8 cellular contexts compared by ENCODE assay signal in the genomic region with DNA sequence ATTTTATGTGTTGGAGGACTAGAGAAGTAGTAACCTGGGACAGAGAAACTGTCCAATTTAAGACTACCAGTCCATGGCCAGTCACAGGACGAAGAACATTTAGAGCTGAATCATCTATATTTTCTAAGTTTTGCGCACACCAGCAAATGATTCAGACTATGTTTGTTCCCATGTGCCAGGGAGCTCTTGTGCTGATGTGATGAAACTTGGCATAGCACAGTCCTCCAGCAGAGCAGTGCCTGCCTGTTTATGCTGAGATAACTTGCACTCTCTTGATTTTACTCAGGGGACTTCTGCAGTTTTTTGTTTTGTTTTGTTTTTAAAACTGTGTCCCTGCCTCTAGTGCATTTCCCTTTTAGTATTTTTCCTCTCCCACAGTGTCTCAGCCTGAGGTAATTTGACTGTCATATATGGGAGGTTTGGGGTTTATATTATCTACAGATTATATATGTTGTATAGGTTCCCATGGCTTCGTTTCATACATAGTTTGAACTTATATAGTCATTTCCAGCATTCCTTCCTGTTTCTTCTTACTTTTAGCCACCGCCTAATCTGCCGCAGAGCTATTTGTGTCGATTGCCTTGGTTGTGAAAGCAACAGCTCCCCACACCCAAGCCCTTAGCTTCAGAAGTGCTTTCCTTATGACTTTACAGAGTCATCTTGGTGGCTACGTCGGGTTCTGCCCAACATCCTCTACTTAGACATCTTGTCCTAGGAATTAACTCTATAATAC. TPM values are rescaled to one million over a fixed set of nuclear protein-coding genes. Genes with fewer than 3 reads are reported as not detected.
DNase-seq lines count a peak whose midpoint lies in the region; ATAC-seq lines count a peak whose summit lies in the region.

No MANE protein-coding gene starts in this region.

- ATAC-seq in GM19397 (IDR thresholded peaks at IDR 0.05; ENCODE audit: unreplicated experiment) (peak; percentile 69), HG03442 (IDR thresholded peaks at IDR 0.05; ENCODE audit: unreplicated experiment) (peak; percentile 91)
- peak; percentile 94 for ATAC-seq in stimulated activated naive CD8-positive, alpha-beta T cell treated with anti-CD3 and anti-CD28 coated beads, Interleukin-15, amount 100 ng/mL, for 72 hours

- intact Hi-C loops in activated T-helper 2 cell treated with anti-CD3 and anti-CD28 coated beads, Interferon-gamma antibody, Interleukin-2, Interleukin-4, amounts not matched to agents 10 μg/mL and 5 μg/mL and 100 μg/mL, durations not matched to agents 14 hours and 24 hours and 36 hours (cut with micrococcal nuclease) = loop anchor here (1.0 to 10.0 kb wide), 4 partner anchors 46 to 511 kb away; a partner anchor contains a TSS

- H3K4me1 Mint-ChIP-seq in activated T-helper 2 cell treated with anti-CD3 and anti-CD28 coated beads, Interferon-gamma antibody, Interleukin-2, Interleukin-4, amounts not matched to agents 10 μg/mL and 5 μg/mL and 100 μg/mL, durations not matched to agents 14 hours and 24 hours and 36 hours (ENCODE audit: low read depth) = peaks cover 20% of the 10 kb centered on the region
- peaks cover 9% of the 10 kb centered on the region for H3K4me1 Mint-ChIP-seq in stimulated activated naive CD8-positive, alpha-beta T cell treated with anti-CD3 and anti-CD28 coated beads, Interleukin-15, amount 100 ng/mL, for 72 hours

- H3K36me3 Mint-ChIP-seq in activated T-helper 2 cell treated with anti-CD3 and anti-CD28 coated beads, Interferon-gamma antibody, Interleukin-2, Interleukin-4, amounts not matched to agents 10 μg/mL and 5 μg/mL and 100 μg/mL, durations not matched to agents 14 hours and 24 hours and 36 hours (ENCODE audit: low read depth) = no peaks in the 10 kb centered on the region

- peaks cover 15% of the 10 kb centered on the region for H3K27me3 Mint-ChIP-seq in activated T-helper 2 cell treated with anti-CD3 and anti-CD28 coated beads, Interferon-gamma antibody, Interleukin-2, Interleukin-4, amounts not matched to agents 10 μg/mL and 5 μg/mL and 100 μg/mL, durations not matched to agents 14 hours and 24 hours and 36 hours (ENCODE audit: low read depth)
- peaks cover 33% of the 10 kb centered on the region for H3K27me3 Mint-ChIP-seq in stimulated activated naive CD8-positive, alpha-beta T cell treated with anti-CD3 and anti-CD28 coated beads, Interleukin-15, amount 100 ng/mL, for 72 hours

- DNase-seq in AG08396 (ENCODE audit: low spot score) (peak; percentile 10), left kidney (ENCODE audit: low read depth, low spot score) (peak; percentile 13), NCI-H2081 treated with DMSO at 0.1 percent for 48 hours (lab: John Stamatoyannopoulos, UW) (no peak), SK-N-DZ (ENCODE audit: low spot score) (no peak)
- DNase-seq in activated T-helper 2 cell treated with anti-CD3 and anti-CD28 coated beads, Interferon-gamma antibody, Interleukin-2, Interleukin-4, amounts not matched to agents 10 μg/mL and 5 μg/mL and 100 μg/mL, durations not matched to agents 14 hours and 24 hours and 36 hours (ENCODE audit: low spot score) = peak; percentile 72
- peak; percentile 5 to 61 for DNase-seq in stimulated activated naive CD8-positive, alpha-beta T cell treated with anti-CD3 and anti-CD28 coated beads, Interleukin-15, amount 100 ng/mL, for 72 hours

- H3K27ac Mint-ChIP-seq in activated T-helper 2 cell treated with anti-CD3 and anti-CD28 coated beads, Interferon-gamma antibody, Interleukin-2, Interleukin-4, amounts not matched to agents 10 μg/mL and 5 μg/mL and 100 μg/mL, durations not matched to agents 14 hours and 24 hours and 36 hours = peak overlapping the region; percentile 70
- peak overlapping the region in 1 of 2 donors; percentile 54 for H3K27ac Mint-ChIP-seq in stimulated activated naive CD8-positive, alpha-beta T cell treated with anti-CD3 and anti-CD28 coated beads, Interleukin-15, amount 100 ng/mL, for 72 hours

- H3K4me3 Mint-ChIP-seq in activated T-helper 2 cell treated with anti-CD3 and anti-CD28 coated beads, Interferon-gamma antibody, Interleukin-2, Interleukin-4, amounts not matched to agents 10 μg/mL and 5 μg/mL and 100 μg/mL, durations not matched to agents 14 hours and 24 hours and 36 hours (ENCODE audit: low read depth) = peak overlapping the region; percentile 37
- peak overlapping the region in 1 of 2 donors; percentile 13 for H3K4me3 Mint-ChIP-seq in stimulated activated naive CD8-positive, alpha-beta T cell treated with anti-CD3 and anti-CD28 coated beads, Interleukin-15, amount 100 ng/mL, for 72 hours

- H3K9me3 Mint-ChIP-seq in activated T-helper 2 cell treated with anti-CD3 and anti-CD28 coated beads, Interferon-gamma antibody, Interleukin-2, Interleukin-4, amounts not matched to agents 10 μg/mL and 5 μg/mL and 100 μg/mL, durations not matched to agents 14 hours and 24 hours and 36 hours = no peaks in the 10 kb centered on the region
- no peaks in the 10 kb centered on the region for H3K9me3 Mint-ChIP-seq in stimulated activated naive CD8-positive, alpha-beta T cell treated with anti-CD3 and anti-CD28 coated beads, Interleukin-15, amount 100 ng/mL, for 72 hours

RNA-seq across cellular contexts. Expression of a gene that starts 45.5 kb away (rescaled TPM):
- total RNA-seq in activated T-helper 2 cell treated with anti-CD3 and anti-CD28 coated beads, Interferon-gamma antibody, Interleukin-2, Interleukin-4, amounts not matched to agents 10 μg/mL and 5 μg/mL and 100 μg/mL, durations not matched to agents 14 hours and 24 hours and 36 hours = 2.6 and 2.9 TPM in 2 replicates
- polyA plus RNA-seq in SK-N-DZ (2014; cell fraction: cytosol; rRNA removed) = 11.2 and 18.1 TPM in 2 replicates
- 8.3 and 10.3 TPM in 2 replicates for polyA plus RNA-seq in SK-N-DZ (2014; cell fraction: nucleus; rRNA removed)

Comparison
In these comparisons a context has a peak if more than half of its experiments do, and no peak if none do; other contexts are left out.
1. DNase-seq: peak in AG08396 (single experiment), activated T-helper 2 cell treated with anti-CD3 and anti-CD28 coated beads, Interferon-gamma antibody, Interleukin-2, Interleukin-4, amounts not matched to agents 10 μg/mL and 5 μg/mL and 100 μg/mL, durations not matched to agents 14 hours and 24 hours and 36 hours (single experiment), left kidney (single experiment) and stimulated activated naive CD8-positive, alpha-beta T cell treated with anti-CD3 and anti-CD28 coated beads, Interleukin-15, amount 100 ng/mL, for 72 hours (2 of 2); none in NCI-H2081 treated with DMSO at 0.1 percent for 48 hours (single experiment) and SK-N-DZ (single experiment).
2. Peak in every context shown above with its lines, with median percentiles within 50 percentile points of each other: ATAC-seq.